Comparison of ENCODE assay signal across 8 cellular contexts in the genomic region with DNA sequence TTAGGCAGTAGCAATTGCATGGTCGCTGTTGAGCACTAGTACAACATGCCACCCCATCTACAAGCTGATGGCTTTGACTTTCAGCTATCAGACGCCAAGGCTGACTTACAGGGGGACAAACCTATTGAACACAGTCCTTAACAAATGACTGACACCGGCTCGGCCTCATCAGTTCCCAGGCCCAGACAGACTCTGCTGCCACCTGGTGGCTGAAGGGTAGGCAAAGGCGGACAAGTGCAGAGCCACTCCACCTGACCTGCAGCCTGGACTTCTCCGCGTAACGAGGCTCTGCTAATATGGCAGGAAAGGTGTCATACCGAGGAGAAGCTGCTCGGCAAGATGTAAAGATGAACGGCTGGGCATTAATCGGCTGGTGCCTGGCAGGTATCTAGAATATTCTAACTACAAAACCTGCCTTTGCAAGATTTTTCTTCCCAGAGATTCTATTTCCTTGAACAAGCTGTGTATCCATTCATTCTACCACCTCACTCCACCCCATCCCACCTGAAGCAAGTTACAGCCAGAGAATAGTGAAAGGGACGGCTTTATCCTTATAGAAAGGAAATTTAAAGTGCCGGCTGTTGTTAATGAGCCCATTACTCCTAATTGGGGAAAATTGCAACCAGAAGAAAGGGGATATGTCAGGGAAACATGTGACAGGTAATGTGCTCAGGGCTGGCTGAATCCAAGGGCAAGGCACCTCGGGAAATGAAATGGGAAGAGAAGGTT.
A peak's percentile ranks its signal among the peaks of the same experiment; 100 is the strongest.
DNase-seq lines count a peak whose midpoint lies in the region; ATAC-seq and TF ChIP-seq lines count a peak whose summit lies in the region.

No MANE protein-coding gene starts in this region.

- H3K4me3 ChIP-seq in brain microvascular endothelial cell (ENCODE audit: low read depth, low read length): no peak overlapping the region
- no peak overlapping the region for H3K4me3 ChIP-seq in kidney epithelial cell (ENCODE audit: low read depth, low read length)

- DNase-seq in Ammon's horn (ENCODE audit: low spot score) (peak; percentile 76), GM20000 (ENCODE audit: low spot score) (peak; percentile 78), NCI-H1092 (lab: John Stamatoyannopoulos, UW) (peak; percentile 58), T-helper 2 cell (peak in 3 of 5 experiments; percentile 39 to 66 (median 65)), brain microvascular endothelial cell (peak; percentile 55), kidney epithelial cell (ENCODE audit: low read depth) (no peak)
- DNase-seq in stimulated activated CD4-positive, alpha-beta T cell treated with anti-CD3 and anti-CD28 coated beads, Interleukin-4, amount 100 ng/mL, for 48 hours (ENCODE audit: low read depth in 2 of 2): peak; percentile 56 to 74

- no peaks in the 10 kb centered on the region for H3K36me3 ChIP-seq in brain microvascular endothelial cell (replicated peaks)
- no peaks in the 10 kb centered on the region for H3K36me3 ChIP-seq in kidney epithelial cell (ENCODE audit: control insufficient read depth, insufficient read depth, low read length)

- H3K27me3 ChIP-seq in brain microvascular endothelial cell (replicated peaks) (no peaks in the 10 kb centered on the region), kidney epithelial cell (ENCODE audit: control insufficient read depth, insufficient read depth, low read length) (no peaks in the 10 kb centered on the region)

- no peak for TF ChIP-seq CTCF in GM20000 (IDR thresholded peaks at IDR 0.05; ENCODE audit: extremely low read depth, missing control alignments)
- peak; percentile 99 for TF ChIP-seq CTCF in brain microvascular endothelial cell (IDR thresholded peaks at IDR 0.05; ENCODE audit: low read depth, low read length, missing control alignments)
- peak; percentile 88 for TF ChIP-seq CTCF in kidney epithelial cell (IDR thresholded peaks at IDR 0.05; ENCODE audit: insufficient read depth, low read length, poor library complexity, severe bottlenecking)

- H3K27ac ChIP-seq in brain microvascular endothelial cell: no peak overlapping the region

- ATAC-seq in GM18517 (IDR thresholded peaks at IDR 0.05; ENCODE audit: unreplicated experiment): no peak

- in situ Hi-C loops in brain microvascular endothelial cell (cut with HindIII; ENCODE audit: low pct_ligation_motif_present, low sequenced_read_pairs): no loop called here
